13 cellular contexts compared by ENCODE assay signal in genomic region chr5:123438244-123438643, GRCh38. TPM values are rescaled to one million over a fixed set of nuclear protein-coding genes. Genes with fewer than 3 reads are reported as not detected.
DNase-seq lines count a peak whose midpoint lies in the region; ATAC-seq, FAIRE-seq and TF ChIP-seq lines count a peak whose summit lies in the region.
"Had no signal": no experiment of that assay in that cellular context is flagged by ENCODE, and none has a peak within 500 bp of the region (broad histone marks: within the 10 kb centered on the region; RNA-seq: fewer than 3 reads in every experiment).

No MANE protein-coding gene starts in this region.

- H3K36me3 ChIP-seq in left lung: no peaks in the 10 kb centered on the region
- H3K36me3 ChIP-seq: HAP-1, stomach had no signal

- peaks cover 29% of the 10 kb centered on the region for H3K4me1 Mint-ChIP-seq in activated CD8-positive, alpha-beta T cell treated with anti-CD3 and anti-CD28 coated beads for 36 hours (ENCODE audit: low read depth)
- peaks cover 2% of the 10 kb centered on the region for H3K4me1 Mint-ChIP-seq in activated CD8-positive, alpha-beta T cell treated with anti-CD3 and anti-CD28 coated beads, Interleukin-2, amount 10 ng/mL, durations not matched to agents 7 days and 5 days (ENCODE audit: low read depth)
- no peaks in the 10 kb centered on the region for H3K4me1 Mint-ChIP-seq in chondrocyte (ENCODE audit: low read depth)

- H3K9me3 ChIP-seq in left lung: no peaks in the 10 kb centered on the region
- H3K9me3 ChIP-seq: HAP-1, stomach had no signal

- no peaks in the 10 kb centered on the region for H3K36me3 Mint-ChIP-seq in activated CD8-positive, alpha-beta T cell treated with anti-CD3 and anti-CD28 coated beads for 36 hours (ENCODE audit: low read depth)
- H3K36me3 Mint-ChIP-seq in activated CD8-positive, alpha-beta T cell treated with anti-CD3 and anti-CD28 coated beads, Interleukin-2, amount 10 ng/mL, durations not matched to agents 7 days and 5 days (ENCODE audit: low read depth): no peaks in the 10 kb centered on the region
- no peaks in the 10 kb centered on the region for H3K36me3 Mint-ChIP-seq in chondrocyte (ENCODE audit: low read depth)

- POLR2A ChIA-PET in activated CD8-positive, alpha-beta T cell treated with anti-CD3 and anti-CD28 coated beads for 36 hours (lab: Charles Lee): interaction anchor here (1.0 to 1.9 kb wide), 3 partner anchors 10 to 14 kb away, joined by 3 to 14 read pairs (median 5); partner anchors contain the start of gene CEP120
- POLR2A ChIA-PET in activated CD8-positive, alpha-beta T cell treated with anti-CD3 and anti-CD28 coated beads, Interleukin-2, amount 10 ng/mL, durations not matched to agents 7 days and 5 days (lab: Charles Lee): interaction anchor here (1.2 to 1.9 kb wide), 3 partner anchors 12 to 75 kb away, joined by 3 to 17 read pairs (median 4); partner anchors contain the start of gene CEP120

- no peak for TF ChIP-seq CTCF in activated CD8-positive, alpha-beta T cell treated with anti-CD3 and anti-CD28 coated beads for 36 hours (IDR thresholded peaks at IDR 0.05)
- no peak for TF ChIP-seq CTCF in left lung (IDR thresholded peaks at IDR 0.05)
- TF ChIP-seq CTCF in chondrocyte (IDR thresholded peaks at IDR 0.05): no peak

- H3K9me3 Mint-ChIP-seq in activated CD8-positive, alpha-beta T cell treated with anti-CD3 and anti-CD28 coated beads for 36 hours: no peaks in the 10 kb centered on the region
- H3K9me3 Mint-ChIP-seq in activated CD8-positive, alpha-beta T cell treated with anti-CD3 and anti-CD28 coated beads, Interleukin-2, amount 10 ng/mL, durations not matched to agents 7 days and 5 days (ENCODE audit: insufficient read depth): no peaks in the 10 kb centered on the region
- H3K9me3 Mint-ChIP-seq in chondrocyte (ENCODE audit: low read depth): no peaks in the 10 kb centered on the region

- peaks cover 2% of the 10 kb centered on the region for H3K27me3 Mint-ChIP-seq in activated CD8-positive, alpha-beta T cell treated with anti-CD3 and anti-CD28 coated beads for 36 hours
- peaks cover 2% of the 10 kb centered on the region for H3K27me3 Mint-ChIP-seq in activated CD8-positive, alpha-beta T cell treated with anti-CD3 and anti-CD28 coated beads, Interleukin-2, amount 10 ng/mL, durations not matched to agents 7 days and 5 days (ENCODE audit: low read depth)
- no peaks in the 10 kb centered on the region for H3K27me3 Mint-ChIP-seq in chondrocyte (ENCODE audit: low read depth)

- H3K27me3 ChIP-seq in left lung: no peaks in the 10 kb centered on the region
- H3K27me3 ChIP-seq: stomach had no signal

- peak; percentile 66 for DNase-seq in activated CD8-positive, alpha-beta T cell treated with anti-CD3 and anti-CD28 coated beads for 36 hours
- no peak for DNase-seq in activated CD8-positive, alpha-beta T cell treated with anti-CD3 and anti-CD28 coated beads, Interleukin-2, amount 10 ng/mL, durations not matched to agents 7 days and 5 days
- DNase-seq in left lung (no peak), HuH-7.5 (ENCODE audit: low spot score) (no peak), chondrocyte (ENCODE audit: low spot score) (no peak), HTR-8/SVneo (ENCODE audit: insufficient read length, low spot score) (no peak)
- DNase-seq: activated effector memory CD4-positive, alpha-beta T cell treated with Interleukin-2 at 50 U/mL for 16 hours; NCI-H524; stomach; SW 1271 had no signal

- CTCF ChIA-PET in activated CD8-positive, alpha-beta T cell treated with anti-CD3 and anti-CD28 coated beads for 36 hours (lab: Charles Lee): interaction anchor here (0.7 to 1.9 kb wide), 2 partner anchors 9 to 14 kb away, joined by 3 to 7 read pairs; partner anchors contain the start of gene CEP120
- CTCF ChIA-PET in activated CD8-positive, alpha-beta T cell treated with anti-CD3 and anti-CD28 coated beads, Interleukin-2, amount 10 ng/mL, durations not matched to agents 7 days and 5 days (lab: Charles Lee): interaction anchor here (1.3 kb wide), 1 partner anchor 14 kb away, joined by 8 read pairs; no protein-coding TSS in a partner anchor

- H3K4me3 ChIP-seq in left lung: no peak overlapping the region
- H3K4me3 ChIP-seq: HAP-1, stomach had no signal

- no peak overlapping the region for H3K4me3 Mint-ChIP-seq in activated CD8-positive, alpha-beta T cell treated with anti-CD3 and anti-CD28 coated beads for 36 hours
- H3K4me3 Mint-ChIP-seq in activated CD8-positive, alpha-beta T cell treated with anti-CD3 and anti-CD28 coated beads, Interleukin-2, amount 10 ng/mL, durations not matched to agents 7 days and 5 days: no peak overlapping the region
- H3K4me3 Mint-ChIP-seq in chondrocyte (ENCODE audit: unreplicated experiment): no peak overlapping the region

- peak overlapping the region; percentile 70 for H3K27ac Mint-ChIP-seq in activated CD8-positive, alpha-beta T cell treated with anti-CD3 and anti-CD28 coated beads for 36 hours
- no peak overlapping the region for H3K27ac Mint-ChIP-seq in activated CD8-positive, alpha-beta T cell treated with anti-CD3 and anti-CD28 coated beads, Interleukin-2, amount 10 ng/mL, durations not matched to agents 7 days and 5 days
- no peak overlapping the region for H3K27ac Mint-ChIP-seq in chondrocyte (ENCODE audit: unreplicated experiment)

- no peak overlapping the region for H3K27ac ChIP-seq in left lung

- no peaks in the 10 kb centered on the region for H3K4me1 ChIP-seq in left lung
- H3K4me1 ChIP-seq: HAP-1 had no signal

- ATAC-seq in activated CD8-positive, alpha-beta T cell treated with anti-CD3 and anti-CD28 coated beads for 36 hours: peak; percentile 66
- no peak for ATAC-seq in activated CD8-positive, alpha-beta T cell treated with anti-CD3 and anti-CD28 coated beads, Interleukin-2, amount 10 ng/mL, durations not matched to agents 7 days and 5 days
- ATAC-seq in GM21529 (IDR thresholded peaks at IDR 0.05; ENCODE audit: unreplicated experiment) (peak; percentile 83), HG03280 (IDR thresholded peaks at IDR 0.05; ENCODE audit: unreplicated experiment) (peak; percentile 52), left lung (peak; percentile 22)

- intact Hi-C loops in activated CD8-positive, alpha-beta T cell treated with anti-CD3 and anti-CD28 coated beads for 36 hours (cut with micrococcal nuclease): loop anchor here (5.0 kb wide), 1 partner anchor 74 kb away; the partner anchor contains the start of gene CSNK1G3
- intact Hi-C loops in left lung (cut with DNase I): no loop called here

- no peak for FAIRE-seq in HTR-8/SVneo (lab: Jason Lieb, UNC)

RNA-seq across cellular contexts. Expression of gene CEP120, which starts 15.0 kb away (rescaled TPM):
- total RNA-seq in activated CD8-positive, alpha-beta T cell treated with anti-CD3 and anti-CD28 coated beads for 36 hours: 10 to 100 TPM; 22.6 to 28.3 TPM
- total RNA-seq in activated CD8-positive, alpha-beta T cell treated with anti-CD3 and anti-CD28 coated beads, Interleukin-2, amount 10 ng/mL, durations not matched to agents 7 days and 5 days: 10 to 100 TPM; 22.3 to 27.6 TPM
- total RNA-seq in left lung: 10 to 100 TPM; 14.2 to 17.9 TPM
- 15.3 to 21.1 TPM (median 15.9 TPM) in 3 replicates for total RNA-seq in chondrocyte
